In genomic region chr7:36084485-36085091, GRCh38 we compare ENCODE assay signal across 1 cellular context.
TF ChIP-seq lines count a peak whose summit lies in the region.

No MANE protein-coding gene starts in this region.

TF ChIP-seq in HepG2, 621 proteins besides CTCF, POLR2A, EP300 and RAD21 (continued from another document):
- TF ChIP-seq KIAA2018 (CRISPR knock-in tag; IDR thresholded peaks at IDR 0.05; ENCODE audit: borderline replicate concordance) (no peak), ATM (IDR thresholded peaks at IDR 0.05; ENCODE audit: borderline replicate concordance) (no peak), BATF2 (CRISPR knock-in tag; IDR thresholded peaks at IDR 0.05) (0 out of 2 replicates have a peak, but pooled peaks have one; percentile 53), ZNF567 (CRISPR knock-in tag; IDR thresholded peaks at IDR 0.05; ENCODE audit: borderline replicate concordance) (0 out of 2 replicates have a peak, but pooled peaks have one; percentile 34), KDM1A (CRISPR knock-in tag; IDR thresholded peaks at IDR 0.05) (no peak), SKI (IDR thresholded peaks at IDR 0.05; ENCODE audit: partially characterized antibody) (no peak), NR1H2 (CRISPR knock-in tag; IDR thresholded peaks at IDR 0.05; ENCODE audit: borderline replicate concordance, low read depth) (no peak), PTBP1 (IDR thresholded peaks at IDR 0.05; ENCODE audit: low read depth, low read length, poor library complexity, severe bottlenecking) (no peak), NFYB (CRISPR knock-in tag; IDR thresholded peaks at IDR 0.05) (no peak), ATF5 (CRISPR knock-in tag; IDR thresholded peaks at IDR 0.05; ENCODE audit: low read depth) (no peak), ZNF512B (CRISPR knock-in tag; IDR thresholded peaks at IDR 0.05; ENCODE audit: borderline replicate concordance) (no peak), MAFF (IDR thresholded peaks at IDR 0.05; ENCODE audit: low read depth, low read length) (no peak), ZNF256 (CRISPR knock-in tag; conservative IDR thresholded peaks at IDR 0.05) (no peak), TARDBP (CRISPR knock-in tag; IDR thresholded peaks at IDR 0.05) (peak; percentile 70; the same call in 1 of the 2 replicates), ZNF180 (CRISPR knock-in tag; IDR thresholded peaks at IDR 0.05; ENCODE audit: borderline replicate concordance, low read depth) (no peak), E2F2 (CRISPR knock-in tag; IDR thresholded peaks at IDR 0.05; ENCODE audit: borderline replicate concordance) (no peak), SP5 (CRISPR knock-in tag; IDR thresholded peaks at IDR 0.05; ENCODE audit: borderline replicate concordance, low read depth) (peak; percentile 21; the same call in 1 of the 2 replicates), KLF9 (CRISPR knock-in tag; IDR thresholded peaks at IDR 0.05; ENCODE audit: low read depth) (no peak), GTF3A (CRISPR knock-in tag; conservative IDR thresholded peaks at IDR 0.05) (no peak), RNF219 (CRISPR knock-in tag; IDR thresholded peaks at IDR 0.05) (no peak), ZNF556 (CRISPR knock-in tag; IDR thresholded peaks at IDR 0.05; ENCODE audit: borderline replicate concordance) (0 out of 2 replicates have a peak, but pooled peaks have one; percentile 45), IRF2 (CRISPR knock-in tag; IDR thresholded peaks at IDR 0.05) (peak; percentile 61; the same call in 1 of the 2 replicates), BRD4 (CRISPR knock-in tag; IDR thresholded peaks at IDR 0.05) (no peak), SIX1 (CRISPR knock-in tag; IDR thresholded peaks at IDR 0.05; ENCODE audit: borderline replicate concordance) (no peak), ZNF615 (CRISPR knock-in tag; IDR thresholded peaks at IDR 0.05; ENCODE audit: borderline replicate concordance) (peak; percentile 40; the same call in 1 of the 2 replicates), HNF1B (CRISPR knock-in tag; IDR thresholded peaks at IDR 0.05) (peak; percentile 52; the same call in 1 of the 2 replicates), USF2 (IDR thresholded peaks at IDR 0.05; ENCODE audit: low read depth, low read length) (no peak), USF2 (CRISPR knock-in tag; IDR thresholded peaks at IDR 0.05; ENCODE audit: borderline replicate concordance) (0 out of 2 replicates have a peak, but pooled peaks have one; percentile 23), ZNF776 (CRISPR knock-in tag; IDR thresholded peaks at IDR 0.05) (no peak), XRCC5 (optimal IDR thresholded peaks at IDR 0.05; ENCODE audit: low read length) (peak; percentile 84), ZBTB8A (CRISPR knock-in tag; IDR thresholded peaks at IDR 0.05; ENCODE audit: borderline replicate concordance, low read depth) (no peak), ZNF784 (CRISPR knock-in tag; IDR thresholded peaks at IDR 0.05; ENCODE audit: borderline replicate concordance) (no peak), ZNF235 (CRISPR knock-in tag; IDR thresholded peaks at IDR 0.05; ENCODE audit: borderline replicate concordance) (no peak), NR0B2 (CRISPR knock-in tag; IDR thresholded peaks at IDR 0.05) (no peak), HNF4A (CRISPR knock-in tag; IDR thresholded peaks at IDR 0.05) (peak; percentile 62; the same call in 1 of the 2 replicates), ZBTB1 (CRISPR knock-in tag; IDR thresholded peaks at IDR 0.05; ENCODE audit: borderline replicate concordance) (no peak), SOX5 (CRISPR knock-in tag; IDR thresholded peaks at IDR 0.05; ENCODE audit: borderline replicate concordance) (peak; percentile 50; the same call in 1 of the 2 replicates)
